In the genomic region with DNA sequence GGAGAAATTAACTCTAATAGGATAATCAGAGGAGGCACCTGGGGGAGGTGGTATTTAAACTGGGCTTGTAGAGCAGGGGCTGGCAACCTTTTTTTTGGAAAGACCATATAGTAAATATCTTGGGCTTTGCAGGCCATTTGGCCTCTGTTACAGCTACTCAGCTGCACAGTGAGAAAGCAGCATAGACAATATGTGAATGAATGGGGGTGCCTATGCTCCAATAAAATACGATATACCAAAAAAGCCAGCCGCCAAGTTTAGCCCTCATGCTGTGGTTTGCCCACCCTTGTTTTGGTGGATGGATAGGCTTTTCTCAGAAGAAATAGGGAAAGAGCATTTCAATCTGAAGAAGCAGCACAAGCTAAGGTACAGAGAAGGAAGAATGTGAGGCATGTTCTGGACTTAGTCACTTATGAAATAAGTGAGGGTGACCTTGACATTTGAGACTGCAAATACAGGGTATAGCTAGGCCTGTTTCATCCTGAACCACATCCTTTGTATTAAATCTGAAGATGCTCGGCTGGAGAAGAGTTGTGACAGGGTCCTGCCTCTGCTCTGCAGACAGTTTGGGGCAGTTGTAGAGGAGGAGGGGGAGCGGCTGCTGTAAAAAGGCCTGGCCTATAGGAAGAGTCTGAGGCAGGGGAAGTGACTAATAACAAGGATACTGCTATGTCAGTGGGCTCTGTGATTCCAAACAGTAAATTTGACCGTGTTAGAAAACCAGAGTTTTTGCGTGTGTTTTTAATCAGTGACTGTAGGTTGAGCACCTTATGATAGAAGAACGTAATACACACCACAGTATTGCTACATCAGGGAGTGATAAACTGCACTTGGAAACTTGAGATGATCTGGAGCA, we compare ENCODE assay signal across 13 cellular contexts.
DNase-seq lines count a peak whose midpoint lies in the region; FAIRE-seq and TF ChIP-seq lines count a peak whose summit lies in the region.
"Had no signal": no experiment of that assay in that cellular context is flagged by ENCODE, and none has a peak within 500 bp of the region (broad histone marks: within the 10 kb centered on the region; RNA-seq: fewer than 3 reads in every experiment).

No MANE protein-coding gene starts in this region.

- H3K36me3 ChIP-seq in right atrium auricular region: no peaks in the 10 kb centered on the region
- no peaks in the 10 kb centered on the region for H3K36me3 ChIP-seq in astrocyte (ENCODE audit: insufficient read depth, low read length)
- no peaks in the 10 kb centered on the region for H3K36me3 ChIP-seq in vagina
- H3K36me3 ChIP-seq: BLaER1 had no signal

- H3K27ac Mint-ChIP-seq in astrocyte (ENCODE audit: unreplicated experiment): no peak overlapping the region
- H3K27ac Mint-ChIP-seq: stimulated activated naive CD8-positive, alpha-beta T cell treated with anti-CD3 and anti-CD28 coated beads, Interleukin-15, amount 100 ng/mL, for 72 hours had no signal

- H3K27me3 Mint-ChIP-seq in astrocyte (ENCODE audit: low read depth, unreplicated experiment): no peaks in the 10 kb centered on the region
- H3K27me3 Mint-ChIP-seq: brain had no signal

- intact Hi-C loops in cardiac septum (cut with DNase I): no loop called here
- intact Hi-C loops in vagina (cut with DNase I): no loop called here

- no peak for DNase-seq in right atrium auricular region (ENCODE audit: low spot score)
- DNase-seq in cardiac septum (ENCODE audit: low spot score): no peak
- peak; percentile 59 for DNase-seq in astrocyte (ENCODE audit: low read depth)
- peak; percentile 31 for DNase-seq in iPS-NIHi7 (ENCODE audit: extremely low spot score)
- peak in 1 of 2 donors; percentile 84 for DNase-seq in vagina (ENCODE audit: extremely low spot score in 2 of 2)
- no peak for DNase-seq in NCI-H2081 (lab: John Stamatoyannopoulos, UW)
- no peak for DNase-seq in NOMO-1 (lab: John Stamatoyannopoulos, UW; ENCODE audit: unreplicated experiment in 2 of 2)
- no peak for DNase-seq in hippocampal formation (lab: John Stamatoyannopoulos, UW)
- DNase-seq: NCI-H2171 treated with DMSO at 0.1 percent for 48 hours; stimulated activated naive CD8-positive, alpha-beta T cell treated with anti-CD3 and anti-CD28 coated beads, Interleukin-15, amount 100 ng/mL, for 72 hours; SW 1271 had no signal

- FAIRE-seq in astrocyte (lab: Jason Lieb, UNC): no peak

- no peaks in the 10 kb centered on the region for H3K36me3 Mint-ChIP-seq in astrocyte (ENCODE audit: low read depth, unreplicated experiment)
- H3K36me3 Mint-ChIP-seq: brain had no signal

- H3K4me1 ChIP-seq in right atrium auricular region (peaks cover 0 to 51% of the 10 kb centered on the region in 2 donors), astrocyte (ENCODE audit: insufficient read depth, low read length) (peaks cover 26% of the 10 kb centered on the region), vagina (peaks cover 60% of the 10 kb centered on the region)
- H3K4me1 ChIP-seq: BLaER1 had no signal

- H4K20me1 ChIP-seq in astrocyte (ENCODE audit: insufficient read depth, low read length): no peaks in the 10 kb centered on the region
- H4K20me1 ChIP-seq: BLaER1 had no signal

- TF ChIP-seq CTCF in right atrium auricular region (IDR thresholded peaks at IDR 0.05): no peak
- no peak for TF ChIP-seq CTCF in astrocyte (IDR thresholded peaks at IDR 0.05; ENCODE audit: insufficient read depth, low read depth, low read length)
- TF ChIP-seq CTCF in vagina (IDR thresholded peaks at IDR 0.05): no peak

- H3K9me3 ChIP-seq in right atrium auricular region (no peaks in the 10 kb centered on the region), astrocyte (ENCODE audit: insufficient read depth, low read depth, low read length) (no peaks in the 10 kb centered on the region), vagina (no peaks in the 10 kb centered on the region)
- H3K9me3 ChIP-seq: BLaER1 had no signal

- H3K27me3 ChIP-seq in right atrium auricular region (no peaks in the 10 kb centered on the region), astrocyte (ENCODE audit: insufficient read depth, low read length) (no peaks in the 10 kb centered on the region), vagina (no peaks in the 10 kb centered on the region)
- H3K27me3 ChIP-seq: BLaER1 had no signal

- H3K4me1 Mint-ChIP-seq in astrocyte (ENCODE audit: low read depth, unreplicated experiment): peaks cover 21% of the 10 kb centered on the region

- no peak for TF ChIP-seq POLR2A in vagina (IDR thresholded peaks at IDR 0.05)

- no peak overlapping the region for H3K4me3 Mint-ChIP-seq in astrocyte (ENCODE audit: unreplicated experiment)
- H3K4me3 Mint-ChIP-seq: brain; stimulated activated naive CD8-positive, alpha-beta T cell treated with anti-CD3 and anti-CD28 coated beads, Interleukin-15, amount 100 ng/mL, for 72 hours had no signal

- no peak overlapping the region for H3K9ac ChIP-seq in astrocyte (ENCODE audit: low read length)
- H3K9ac ChIP-seq: BLaER1 had no signal

- no peak overlapping the region for H3K4me3 ChIP-seq in right atrium auricular region
- no peak overlapping the region for H3K4me3 ChIP-seq in astrocyte (ENCODE audit: insufficient read depth, low read depth, low read length)
- H3K4me3 ChIP-seq in vagina: no peak overlapping the region
- H3K4me3 ChIP-seq: BLaER1 had no signal

- peak overlapping the region; percentile 37 for H3K4me2 ChIP-seq in astrocyte (ENCODE audit: low read length)
- H3K4me2 ChIP-seq: BLaER1 had no signal

- no peak overlapping the region for H2AFZ ChIP-seq in astrocyte (ENCODE audit: low read depth, low read length)

- peak overlapping the region; percentile 47 to 78 for H3K27ac ChIP-seq in right atrium auricular region
- no peak overlapping the region for H3K27ac ChIP-seq in astrocyte (ENCODE audit: low read depth, low read length)
- peak overlapping the region; percentile 66 for H3K27ac ChIP-seq in vagina
- H3K27ac ChIP-seq: BLaER1 had no signal

- no peaks in the 10 kb centered on the region for H3K79me2 ChIP-seq in astrocyte (ENCODE audit: insufficient read depth, low read length)

- no peaks in the 10 kb centered on the region for H3K9me3 Mint-ChIP-seq in astrocyte (ENCODE audit: unreplicated experiment)
- H3K9me3 Mint-ChIP-seq: brain; stimulated activated naive CD8-positive, alpha-beta T cell treated with anti-CD3 and anti-CD28 coated beads, Interleukin-15, amount 100 ng/mL, for 72 hours had no signal

Comparison
In these comparisons a context has a peak if more than half of its experiments do, and no peak if none do; other contexts are left out.
1. DNase-seq: peak in astrocyte (single experiment) and iPS-NIHi7 (single experiment); none in right atrium auricular region (single experiment), cardiac septum (single experiment), NCI-H2081 (0 of 2), NOMO-1 (0 of 2) and hippocampal formation (0 of 2).